In genomic region chr20:37257530-37257929, GRCh38 we compare ENCODE assay signal across 1 cellular context.
TF ChIP-seq lines count a peak whose summit lies in the region.

No MANE protein-coding gene starts in this region.

TF ChIP-seq in K562, 482 proteins besides CTCF, POLR2A, EP300 and RAD21:
- TF ChIP-seq RBM25 (IDR thresholded peaks at IDR 0.05; ENCODE audit: low read depth, low read length, severe bottlenecking) (peak; percentile 80), ZBTB1 (CRISPR knock-in tag; IDR thresholded peaks at IDR 0.05; ENCODE audit: borderline replicate concordance, low read depth) (no peak), ZNF165 (CRISPR knock-in tag; IDR thresholded peaks at IDR 0.05; ENCODE audit: borderline replicate concordance) (no peak), ZFP36 (IDR thresholded peaks at IDR 0.05; ENCODE audit: low read depth, low read length, partially characterized antibody) (peak; percentile 71), BCOR (IDR thresholded peaks at IDR 0.05) (peak; percentile 45; the same call in 1 of the 2 replicates)
